ENCODE assay signal across 1 cellular context in genomic region chr15:89200182-89200581, GRCh38.
TF ChIP-seq lines count a peak whose summit lies in the region.

No MANE protein-coding gene starts in this region.

TF ChIP-seq in K562, 482 proteins besides CTCF, POLR2A, EP300 and RAD21 (continued from another document):
- TF ChIP-seq SFPQ (IDR thresholded peaks at IDR 0.05; ENCODE audit: low read depth, low read length) (no peak), AFF4 (CRISPR knock-in tag; IDR thresholded peaks at IDR 0.05) (no peak), JUND (IDR thresholded peaks at IDR 0.05; ENCODE audit: borderline replicate concordance, low read depth, low read length) (no peak), JUND (tag; IDR thresholded peaks at IDR 0.05; ENCODE audit: borderline replicate concordance, low read depth, low read length) (no peak)
TF ChIP-seq in K562: peak in this region for 1.
